Comparison of ENCODE assay signal across 15 cellular contexts in the genomic region with DNA sequence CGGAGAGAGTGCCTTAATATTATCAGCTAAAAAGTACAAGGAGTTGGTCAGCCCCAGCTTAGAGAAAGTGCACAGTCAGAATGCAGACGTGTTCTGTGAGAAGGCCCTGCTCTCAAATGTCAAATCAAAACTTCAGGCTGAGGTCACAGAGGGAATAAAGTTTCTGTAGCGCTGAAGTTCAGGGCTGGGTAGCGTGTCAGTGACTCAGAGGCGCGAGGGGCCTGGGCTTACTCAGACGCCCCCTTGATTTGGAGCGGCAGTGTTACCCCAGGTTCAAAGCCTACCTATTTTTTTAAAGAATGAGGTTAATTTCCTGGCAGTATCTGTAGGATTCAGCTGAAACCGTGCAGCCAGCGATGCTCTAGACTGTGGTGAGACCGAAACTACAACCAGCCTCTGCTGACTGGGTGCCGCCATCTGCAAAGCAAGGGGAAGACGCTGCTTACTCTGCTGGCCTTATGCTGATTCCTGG. TPM values are rescaled to one million over a fixed set of nuclear protein-coding genes. Genes with fewer than 3 reads are reported as not detected.
DNase-seq lines count a peak whose midpoint lies in the region; ATAC-seq and TF ChIP-seq lines count a peak whose summit lies in the region.
"Had no signal": no experiment of that assay in that cellular context is flagged by ENCODE, and none has a peak within 500 bp of the region (broad histone marks: within the 10 kb centered on the region; RNA-seq: fewer than 3 reads in every experiment).

No MANE protein-coding gene starts in this region.

- H3K27me3 Mint-ChIP-seq in activated CD8-positive, alpha-beta T cell treated with anti-CD3 and anti-CD28 coated beads for 36 hours, result no peaks in the 10 kb centered on the region
- no peaks in the 10 kb centered on the region for H3K27me3 Mint-ChIP-seq in activated CD8-positive, alpha-beta T cell treated with anti-CD3 and anti-CD28 coated beads, Interleukin-2, amount 10 ng/mL, durations not matched to agents 7 days and 5 days (ENCODE audit: low read depth)
- H3K27me3 Mint-ChIP-seq in activated CD8-positive, alpha-beta memory T cell treated with anti-CD3 and anti-CD28 coated beads, Interleukin-2, amount 10 ng/mL, durations not matched to agents 7 days and 5 days, result no peaks in the 10 kb centered on the region
- no peaks in the 10 kb centered on the region for H3K27me3 Mint-ChIP-seq in MCF 10A (ENCODE audit: insufficient read depth, unreplicated experiment)

- intact Hi-C loops in activated CD8-positive, alpha-beta T cell treated with anti-CD3 and anti-CD28 coated beads for 36 hours (cut with micrococcal nuclease), result no loop called here
- intact Hi-C loops in MCF 10A (cut with micrococcal nuclease), result no loop called here

- POLR2A ChIA-PET in activated CD8-positive, alpha-beta T cell treated with anti-CD3 and anti-CD28 coated beads for 36 hours (lab: Charles Lee), result interaction anchor here (1.0 to 9.3 kb wide), 2 partner anchors 14 to 41 kb away, joined by 3 to 84 read pairs; partner anchors contain the start of genes ANTKMT and CCDC78
- POLR2A ChIA-PET in activated CD8-positive, alpha-beta T cell treated with anti-CD3 and anti-CD28 coated beads, Interleukin-2, amount 10 ng/mL, durations not matched to agents 7 days and 5 days (lab: Charles Lee), result no interaction called here
- POLR2A ChIA-PET in MCF 10A (lab: Yijun Ruan, JAX), result interaction anchor here (1.2 to 4.1 kb wide), 3 partner anchors 9 to 45 kb away, joined by 4 to 31 read pairs (median 25); partner anchors contain the start of genes ANTKMT, CCDC78 and HAGHL

- H3K4me3 Mint-ChIP-seq in activated CD8-positive, alpha-beta T cell treated with anti-CD3 and anti-CD28 coated beads for 36 hours, result no peak overlapping the region
- H3K4me3 Mint-ChIP-seq in activated CD8-positive, alpha-beta T cell treated with anti-CD3 and anti-CD28 coated beads, Interleukin-2, amount 10 ng/mL, durations not matched to agents 7 days and 5 days, result no peak overlapping the region
- peak overlapping the region; percentile 22 for H3K4me3 Mint-ChIP-seq in activated CD8-positive, alpha-beta memory T cell treated with anti-CD3 and anti-CD28 coated beads, Interleukin-2, amount 10 ng/mL, durations not matched to agents 7 days and 5 days
- no peak overlapping the region for H3K4me3 Mint-ChIP-seq in MCF 10A (ENCODE audit: unreplicated experiment)

- BruUV-seq in MCF 10A (replicated peaks; lab: Mats Ljungman, UMichigan), result no TSS peak

- H3K27ac Mint-ChIP-seq in activated CD8-positive, alpha-beta T cell treated with anti-CD3 and anti-CD28 coated beads for 36 hours, result peak overlapping the region; percentile 70
- no peak overlapping the region for H3K27ac Mint-ChIP-seq in activated CD8-positive, alpha-beta T cell treated with anti-CD3 and anti-CD28 coated beads, Interleukin-2, amount 10 ng/mL, durations not matched to agents 7 days and 5 days
- H3K27ac Mint-ChIP-seq in activated CD8-positive, alpha-beta memory T cell treated with anti-CD3 and anti-CD28 coated beads, Interleukin-2, amount 10 ng/mL, durations not matched to agents 7 days and 5 days, result peak overlapping the region; percentile 77
- no peak overlapping the region for H3K27ac Mint-ChIP-seq in MCF 10A (ENCODE audit: low read depth, unreplicated experiment)

- H3K4me1 Mint-ChIP-seq in activated CD8-positive, alpha-beta T cell treated with anti-CD3 and anti-CD28 coated beads for 36 hours (ENCODE audit: low read depth), result peaks cover 33% of the 10 kb centered on the region
- H3K4me1 Mint-ChIP-seq in activated CD8-positive, alpha-beta T cell treated with anti-CD3 and anti-CD28 coated beads, Interleukin-2, amount 10 ng/mL, durations not matched to agents 7 days and 5 days (ENCODE audit: low read depth), result peaks cover 33% of the 10 kb centered on the region
- peaks cover 45% of the 10 kb centered on the region for H3K4me1 Mint-ChIP-seq in activated CD8-positive, alpha-beta memory T cell treated with anti-CD3 and anti-CD28 coated beads, Interleukin-2, amount 10 ng/mL, durations not matched to agents 7 days and 5 days
- H3K4me1 Mint-ChIP-seq in MCF 10A (ENCODE audit: insufficient read depth, unreplicated experiment), result peaks cover 6% of the 10 kb centered on the region

- peak; percentile 73 for ATAC-seq in activated CD8-positive, alpha-beta T cell treated with anti-CD3 and anti-CD28 coated beads for 36 hours
- no peak for ATAC-seq in activated CD8-positive, alpha-beta T cell treated with anti-CD3 and anti-CD28 coated beads, Interleukin-2, amount 10 ng/mL, durations not matched to agents 7 days and 5 days
- ATAC-seq in GM21529 (IDR thresholded peaks at IDR 0.05; ENCODE audit: unreplicated experiment) (peak; percentile 34), GM21576 (IDR thresholded peaks at IDR 0.05; ENCODE audit: unreplicated experiment) (no peak)
- peak; percentile 62 for ATAC-seq in activated CD8-positive, alpha-beta memory T cell treated with anti-CD3 and anti-CD28 coated beads, Interleukin-2, amount 10 ng/mL, durations not matched to agents 7 days and 5 days
- ATAC-seq: HepG2 had no signal

- H3K9me3 Mint-ChIP-seq in activated CD8-positive, alpha-beta T cell treated with anti-CD3 and anti-CD28 coated beads for 36 hours, result no peaks in the 10 kb centered on the region
- H3K9me3 Mint-ChIP-seq in activated CD8-positive, alpha-beta T cell treated with anti-CD3 and anti-CD28 coated beads, Interleukin-2, amount 10 ng/mL, durations not matched to agents 7 days and 5 days (ENCODE audit: insufficient read depth), result no peaks in the 10 kb centered on the region
- no peaks in the 10 kb centered on the region for H3K9me3 Mint-ChIP-seq in activated CD8-positive, alpha-beta memory T cell treated with anti-CD3 and anti-CD28 coated beads, Interleukin-2, amount 10 ng/mL, durations not matched to agents 7 days and 5 days (ENCODE audit: low read depth)
- no peaks in the 10 kb centered on the region for H3K9me3 Mint-ChIP-seq in MCF 10A (ENCODE audit: unreplicated experiment)

- peak; percentile 86 for DNase-seq in activated CD8-positive, alpha-beta T cell treated with anti-CD3 and anti-CD28 coated beads for 36 hours
- DNase-seq in activated CD8-positive, alpha-beta T cell treated with anti-CD3 and anti-CD28 coated beads, Interleukin-2, amount 10 ng/mL, durations not matched to agents 7 days and 5 days, result no peak
- DNase-seq in activated CD8-positive, alpha-beta memory T cell treated with anti-CD3 and anti-CD28 coated beads, Interleukin-2, amount 10 ng/mL, durations not matched to agents 7 days and 5 days, result peak; percentile 79
- peak; percentile 41 to 50 for DNase-seq in stimulated activated CD4-positive, alpha-beta T cell treated with anti-CD3 and anti-CD28 coated beads, Interleukin-2, amount 100 ng/mL, for 48 hours
- no peak for DNase-seq in KG1 (lab: John Stamatoyannopoulos, UW)
- no peak for DNase-seq in MCF 10A (ENCODE audit: unreplicated experiment)
- DNase-seq: ACHN; effector CD4-positive, alpha-beta T cell; mesenchymal stem cell; NCI-H345; Peyer's patch; upper lobe of left lung had no signal

- H3K36me3 Mint-ChIP-seq in activated CD8-positive, alpha-beta T cell treated with anti-CD3 and anti-CD28 coated beads for 36 hours (ENCODE audit: low read depth), result peaks cover 9% of the 10 kb centered on the region
- peaks cover 23% of the 10 kb centered on the region for H3K36me3 Mint-ChIP-seq in activated CD8-positive, alpha-beta T cell treated with anti-CD3 and anti-CD28 coated beads, Interleukin-2, amount 10 ng/mL, durations not matched to agents 7 days and 5 days (ENCODE audit: low read depth)
- peaks cover 9% of the 10 kb centered on the region for H3K36me3 Mint-ChIP-seq in activated CD8-positive, alpha-beta memory T cell treated with anti-CD3 and anti-CD28 coated beads, Interleukin-2, amount 10 ng/mL, durations not matched to agents 7 days and 5 days
- H3K36me3 Mint-ChIP-seq in MCF 10A (ENCODE audit: insufficient read depth, unreplicated experiment), result peaks cover 46% of the 10 kb centered on the region

- no peak for TF ChIP-seq CTCF in activated CD8-positive, alpha-beta T cell treated with anti-CD3 and anti-CD28 coated beads for 36 hours (IDR thresholded peaks at IDR 0.05)
- no peak for TF ChIP-seq CTCF in MCF 10A (IDR thresholded peaks at IDR 0.05; ENCODE audit: unreplicated experiment)

- CTCF ChIA-PET in activated CD8-positive, alpha-beta T cell treated with anti-CD3 and anti-CD28 coated beads for 36 hours (lab: Charles Lee), result interaction anchor here (1.0 to 19.6 kb wide), 6 partner anchors 13 to 52 kb away, joined by 3 to 207 read pairs (median 5); partner anchors contain the start of genes ANTKMT, CHTF18, METRN and RPUSD1
- CTCF ChIA-PET in activated CD8-positive, alpha-beta T cell treated with anti-CD3 and anti-CD28 coated beads, Interleukin-2, amount 10 ng/mL, durations not matched to agents 7 days and 5 days (lab: Charles Lee), result interaction anchor here (0.9 to 1.6 kb wide), 3 partner anchors 10 to 26 kb away, joined by 3 to 6 read pairs (median 3); no protein-coding TSS in a partner anchor
- CTCF ChIA-PET in activated CD8-positive, alpha-beta memory T cell treated with anti-CD3 and anti-CD28 coated beads, Interleukin-2, amount 10 ng/mL, durations not matched to agents 7 days and 5 days (lab: Charles Lee), result interaction anchor here (1.2 to 3.5 kb wide), 7 partner anchors 11 to 52 kb away, joined by 3 to 18 read pairs (median 5); partner anchors contain the start of genes ANTKMT, CCDC78, CHTF18 and HAGHL
- CTCF ChIA-PET in MCF 10A (lab: Yijun Ruan, JAX), result interaction anchor here (0.6 to 0.8 kb wide), 2 partner anchors 20 to 309 kb away, joined by 3 read pairs; no protein-coding TSS in a partner anchor

RNA-seq across cellular contexts. Expression of gene CIAO3, which starts 4.8 kb away (rescaled TPM):
- 10 to 100 TPM; 21.3 to 25.0 TPM for total RNA-seq in activated CD8-positive, alpha-beta T cell treated with anti-CD3 and anti-CD28 coated beads for 36 hours
- 10 to 100 TPM; 24.9 to 32.4 TPM for total RNA-seq in activated CD8-positive, alpha-beta T cell treated with anti-CD3 and anti-CD28 coated beads, Interleukin-2, amount 10 ng/mL, durations not matched to agents 7 days and 5 days
- 10 to 100 TPM; 34.8 to 37.0 TPM for total RNA-seq in activated CD8-positive, alpha-beta memory T cell treated with anti-CD3 and anti-CD28 coated beads, Interleukin-2, amount 10 ng/mL, durations not matched to agents 7 days and 5 days
- 28.5 and 31.1 TPM in 2 replicates for total RNA-seq in MCF 10A (2022)

RNA-seq across cellular contexts. Expression of gene HAGHL, which starts 9.1 kb away (rescaled TPM):
- total RNA-seq in activated CD8-positive, alpha-beta T cell treated with anti-CD3 and anti-CD28 coated beads for 36 hours, result 10 to 100 TPM; 28.8 to 32.6 TPM
- 10 to 100 TPM in 1 of 2 experiments, 1 to 10 TPM in 1; 8.4 to 11.2 TPM for total RNA-seq in activated CD8-positive, alpha-beta T cell treated with anti-CD3 and anti-CD28 coated beads, Interleukin-2, amount 10 ng/mL, durations not matched to agents 7 days and 5 days
- 10 to 100 TPM; 13.0 to 14.3 TPM for total RNA-seq in activated CD8-positive, alpha-beta memory T cell treated with anti-CD3 and anti-CD28 coated beads, Interleukin-2, amount 10 ng/mL, durations not matched to agents 7 days and 5 days
- total RNA-seq in MCF 10A (2022), result 20.1 and 24.5 TPM in 2 replicates

RNA-seq across cellular contexts. Expression of gene CCDC78, which starts 9.8 kb away (rescaled TPM):
- 1 to 10 TPM; 4.6 to 5.7 TPM for total RNA-seq in activated CD8-positive, alpha-beta T cell treated with anti-CD3 and anti-CD28 coated beads for 36 hours
- total RNA-seq in activated CD8-positive, alpha-beta T cell treated with anti-CD3 and anti-CD28 coated beads, Interleukin-2, amount 10 ng/mL, durations not matched to agents 7 days and 5 days, result 1 to 10 TPM; 3.9 TPM
- total RNA-seq in activated CD8-positive, alpha-beta memory T cell treated with anti-CD3 and anti-CD28 coated beads, Interleukin-2, amount 10 ng/mL, durations not matched to agents 7 days and 5 days, result 1 to 10 TPM; 2.5 to 2.9 TPM
- 4.6 and 6.0 TPM in 2 replicates for total RNA-seq in MCF 10A (2022)

RNA-seq across cellular contexts. Expression of gene ANTKMT, which starts 15.1 kb away (rescaled TPM):
- total RNA-seq in activated CD8-positive, alpha-beta T cell treated with anti-CD3 and anti-CD28 coated beads for 36 hours, result 10 to 100 TPM; 34.3 to 38.4 TPM
- total RNA-seq in activated CD8-positive, alpha-beta T cell treated with anti-CD3 and anti-CD28 coated beads, Interleukin-2, amount 10 ng/mL, durations not matched to agents 7 days and 5 days, result 10 to 100 TPM; 12.3 to 14.2 TPM
- 10 to 100 TPM; 14.8 to 21.1 TPM for total RNA-seq in activated CD8-positive, alpha-beta memory T cell treated with anti-CD3 and anti-CD28 coated beads, Interleukin-2, amount 10 ng/mL, durations not matched to agents 7 days and 5 days
- 54.7 and 55.8 TPM in 2 replicates for total RNA-seq in MCF 10A (2022)

RNA-seq across cellular contexts. Expression of gene METRN, which starts 21.1 kb away (rescaled TPM):
- 10 to 100 TPM; 37.2 to 43.1 TPM for total RNA-seq in activated CD8-positive, alpha-beta T cell treated with anti-CD3 and anti-CD28 coated beads for 36 hours
- total RNA-seq in activated CD8-positive, alpha-beta T cell treated with anti-CD3 and anti-CD28 coated beads, Interleukin-2, amount 10 ng/mL, durations not matched to agents 7 days and 5 days, result 10 to 100 TPM in 1 of 2 experiments, 1 to 10 TPM in 1; 8.1 to 10.6 TPM
- total RNA-seq in activated CD8-positive, alpha-beta memory T cell treated with anti-CD3 and anti-CD28 coated beads, Interleukin-2, amount 10 ng/mL, durations not matched to agents 7 days and 5 days, result 10 to 100 TPM in 1 of 2 experiments, 1 to 10 TPM in 1; 9.8 to 14.0 TPM
- 56.3 and 69.5 TPM in 2 replicates for total RNA-seq in MCF 10A (2022)

Comparison
In these comparisons a context has a peak if more than half of its experiments do, and no peak if none do; other contexts are left out.
1. ATAC-seq: peak in activated CD8-positive, alpha-beta T cell treated with anti-CD3 and anti-CD28 coated beads for 36 hours (single experiment), GM21529 (single experiment) and activated CD8-positive, alpha-beta memory T cell treated with anti-CD3 and anti-CD28 coated beads, Interleukin-2, amount 10 ng/mL, durations not matched to agents 7 days and 5 days (single experiment); none in activated CD8-positive, alpha-beta T cell treated with anti-CD3 and anti-CD28 coated beads, Interleukin-2, amount 10 ng/mL, durations not matched to agents 7 days and 5 days (single experiment) and GM21576 (single experiment).
2. DNase-seq: peak in activated CD8-positive, alpha-beta T cell treated with anti-CD3 and anti-CD28 coated beads for 36 hours (single experiment), activated CD8-positive, alpha-beta memory T cell treated with anti-CD3 and anti-CD28 coated beads, Interleukin-2, amount 10 ng/mL, durations not matched to agents 7 days and 5 days (single experiment) and stimulated activated CD4-positive, alpha-beta T cell treated with anti-CD3 and anti-CD28 coated beads, Interleukin-2, amount 100 ng/mL, for 48 hours (2 of 2); none in activated CD8-positive, alpha-beta T cell treated with anti-CD3 and anti-CD28 coated beads, Interleukin-2, amount 10 ng/mL, durations not matched to agents 7 days and 5 days (single experiment), KG1 (single experiment) and MCF 10A (single experiment).
3. H3K27ac Mint-ChIP-seq: peak in activated CD8-positive, alpha-beta T cell treated with anti-CD3 and anti-CD28 coated beads for 36 hours (single experiment) and activated CD8-positive, alpha-beta memory T cell treated with anti-CD3 and anti-CD28 coated beads, Interleukin-2, amount 10 ng/mL, durations not matched to agents 7 days and 5 days (single experiment); none in activated CD8-positive, alpha-beta T cell treated with anti-CD3 and anti-CD28 coated beads, Interleukin-2, amount 10 ng/mL, durations not matched to agents 7 days and 5 days (single experiment) and MCF 10A (single experiment).